In genomic region chr2:134683561-134684112, GRCh38 we compare ENCODE assay signal across 8 cellular contexts. TPM values are rescaled to one million over a fixed set of nuclear protein-coding genes. Genes with fewer than 3 reads are reported as not detected.
A peak's percentile ranks its signal among the peaks of the same experiment; 100 is the strongest.
DNase-seq lines count a peak whose midpoint lies in the region; ATAC-seq lines count a peak whose summit lies in the region.

No MANE protein-coding gene starts in this region.

- intact Hi-C loops in activated CD4-positive, alpha-beta memory T cell treated with anti-CD3 and anti-CD28 coated beads for 36 hours (cut with micrococcal nuclease): loop anchor here (1.0 to 10.0 kb wide), 4 partner anchors 14 to 559 kb away; no protein-coding TSS in a partner anchor

- H3K27me3 Mint-ChIP-seq in activated CD4-positive, alpha-beta memory T cell treated with anti-CD3 and anti-CD28 coated beads for 36 hours: peaks cover 9% of the 10 kb centered on the region
- H3K27me3 Mint-ChIP-seq in stimulated activated naive B cell treated with anti-CD40 and anti-IgM and Interleukin-4, amounts not matched to agents 10 μg/mL and 1 μg/mL and 100 μg/mL, for 72 hours: peaks cover 6 to 7% of the 10 kb centered on the region in 2 donors

- H3K36me3 Mint-ChIP-seq in activated CD4-positive, alpha-beta memory T cell treated with anti-CD3 and anti-CD28 coated beads for 36 hours: no peaks in the 10 kb centered on the region
- no peaks in the 10 kb centered on the region for H3K36me3 Mint-ChIP-seq in stimulated activated naive B cell treated with anti-CD40 and anti-IgM and Interleukin-4, amounts not matched to agents 10 μg/mL and 1 μg/mL and 100 μg/mL, for 72 hours

- H3K27ac Mint-ChIP-seq in activated CD4-positive, alpha-beta memory T cell treated with anti-CD3 and anti-CD28 coated beads for 36 hours: no peak overlapping the region
- H3K27ac Mint-ChIP-seq in stimulated activated naive B cell treated with anti-CD40 and anti-IgM and Interleukin-4, amounts not matched to agents 10 μg/mL and 1 μg/mL and 100 μg/mL, for 72 hours: no peak overlapping the region

- H3K4me1 Mint-ChIP-seq in activated CD4-positive, alpha-beta memory T cell treated with anti-CD3 and anti-CD28 coated beads for 36 hours (ENCODE audit: low read depth): peaks cover 46% of the 10 kb centered on the region
- H3K4me1 Mint-ChIP-seq in stimulated activated naive B cell treated with anti-CD40 and anti-IgM and Interleukin-4, amounts not matched to agents 10 μg/mL and 1 μg/mL and 100 μg/mL, for 72 hours: peaks cover 12 to 23% of the 10 kb centered on the region in 2 donors

- H3K9me3 Mint-ChIP-seq in activated CD4-positive, alpha-beta memory T cell treated with anti-CD3 and anti-CD28 coated beads for 36 hours: no peaks in the 10 kb centered on the region
- no peaks in the 10 kb centered on the region for H3K9me3 Mint-ChIP-seq in stimulated activated naive B cell treated with anti-CD40 and anti-IgM and Interleukin-4, amounts not matched to agents 10 μg/mL and 1 μg/mL and 100 μg/mL, for 72 hours

- POLR2A ChIA-PET in activated CD4-positive, alpha-beta memory T cell treated with anti-CD3 and anti-CD28 coated beads for 36 hours (lab: Charles Lee): no interaction called here

- no peak overlapping the region for H3K4me3 Mint-ChIP-seq in activated CD4-positive, alpha-beta memory T cell treated with anti-CD3 and anti-CD28 coated beads for 36 hours
- H3K4me3 Mint-ChIP-seq in stimulated activated naive B cell treated with anti-CD40 and anti-IgM and Interleukin-4, amounts not matched to agents 10 μg/mL and 1 μg/mL and 100 μg/mL, for 72 hours: no peak overlapping the region

- CTCF ChIA-PET in activated CD4-positive, alpha-beta memory T cell treated with anti-CD3 and anti-CD28 coated beads for 36 hours (lab: Charles Lee): no interaction called here

- DNase-seq in activated naive CD4-positive, alpha-beta T cell treated with Interleukin-2 at 50 U/mL for 16 hours: peak; percentile 20
- no peak for DNase-seq in activated naive CD4-positive, alpha-beta T cell (lab: John Stamatoyannopoulos, UW)
- DNase-seq in activated CD4-positive, alpha-beta memory T cell treated with anti-CD3 and anti-CD28 coated beads for 36 hours: peak; percentile 59
- DNase-seq in stimulated activated naive B cell treated with anti-CD40 and anti-IgM and Interleukin-4, amounts not matched to agents 10 μg/mL and 1 μg/mL and 100 μg/mL, for 72 hours: no peak
- no peak for DNase-seq in GM19240 (ENCODE audit: insufficient read length, low spot score)
- no peak for DNase-seq in COLO668 (lab: John Stamatoyannopoulos, UW; ENCODE audit: unreplicated experiment)
- no peak for DNase-seq in NCI-H345 treated with DMSO at 0.1 percent for 48 hours (lab: John Stamatoyannopoulos, UW; ENCODE audit: unreplicated experiment)

- peak; percentile 62 for ATAC-seq in HG03103 (IDR thresholded peaks at IDR 0.05; ENCODE audit: low read depth, unreplicated experiment)
- peak; percentile 55 to 79 for ATAC-seq in stimulated activated naive B cell treated with anti-CD40 and anti-IgM and Interleukin-4, amounts not matched to agents 10 μg/mL and 1 μg/mL and 100 μg/mL, for 72 hours (replicated peaks)

RNA-seq across cellular contexts. Expression of gene TMEM163, which starts 35.2 kb away (rescaled TPM):
- under 1 TPM in 1 of 2 experiments, not detected in 1; 0.12 TPM for total RNA-seq in activated CD4-positive, alpha-beta memory T cell treated with anti-CD3 and anti-CD28 coated beads for 36 hours

Comparison
In these comparisons a context has a peak if more than half of its experiments do, and no peak if none do; other contexts are left out.
1. DNase-seq: peak in activated naive CD4-positive, alpha-beta T cell treated with Interleukin-2 at 50 U/mL for 16 hours (single experiment) and activated CD4-positive, alpha-beta memory T cell treated with anti-CD3 and anti-CD28 coated beads for 36 hours (single experiment); none in activated naive CD4-positive, alpha-beta T cell (0 of 4), stimulated activated naive B cell treated with anti-CD40 and anti-IgM and Interleukin-4, amounts not matched to agents 10 μg/mL and 1 μg/mL and 100 μg/mL, for 72 hours (single experiment), GM19240 (single experiment), COLO668 (single experiment) and NCI-H345 treated with DMSO at 0.1 percent for 48 hours (single experiment).